ENCODE assay signal across 13 cellular contexts in the genomic region with DNA sequence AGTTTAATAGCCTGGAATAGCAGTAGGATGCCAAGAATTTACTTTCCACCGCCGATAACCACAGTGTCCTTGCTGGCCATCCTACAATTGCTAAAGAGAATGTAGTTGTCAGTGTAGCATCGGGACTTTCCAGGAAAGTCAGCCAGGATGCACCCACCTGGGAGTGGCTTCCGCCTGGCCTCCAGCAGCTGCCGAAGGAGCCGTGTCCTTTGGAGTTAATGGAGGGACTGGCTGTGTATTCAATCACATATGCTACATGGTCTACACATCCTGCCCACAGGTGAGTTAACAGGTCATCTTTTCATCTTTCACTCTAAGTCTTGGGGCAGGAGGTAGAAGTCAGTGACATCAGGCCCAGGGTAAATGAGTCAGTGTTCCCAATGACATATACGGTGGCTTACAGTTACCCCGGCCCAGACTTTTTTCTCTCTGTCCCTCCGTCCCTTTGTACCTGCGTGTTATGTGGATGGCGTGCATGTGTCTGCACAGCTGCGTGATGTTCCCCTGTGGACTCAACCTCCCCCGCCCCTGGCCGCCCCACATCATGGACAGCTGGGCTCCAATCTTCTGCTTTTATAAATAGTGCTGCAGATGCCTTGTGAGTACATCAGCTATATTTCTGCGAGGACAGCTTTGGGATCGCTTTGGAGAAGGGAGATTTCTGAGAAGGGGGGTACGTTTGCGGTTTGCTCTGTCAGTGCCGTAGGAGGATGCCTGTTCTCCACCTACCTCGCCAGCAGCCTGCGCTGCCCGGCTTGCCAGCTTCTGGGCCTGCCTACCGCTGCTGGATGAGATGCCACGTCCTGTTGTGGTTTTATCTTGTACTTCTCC.
DNase-seq lines count a peak whose midpoint lies in the region; ATAC-seq, FAIRE-seq and TF ChIP-seq lines count a peak whose summit lies in the region.
"Had no signal": no experiment of that assay in that cellular context is flagged by ENCODE, and none has a peak within 500 bp of the region (broad histone marks: within the 10 kb centered on the region; RNA-seq: fewer than 3 reads in every experiment).

No MANE protein-coding gene starts in this region.

- peaks cover 27% of the 10 kb centered on the region for H3K4me1 Mint-ChIP-seq in activated naive CD4-positive, alpha-beta T cell treated with anti-CD3 and anti-CD28 coated beads, Interleukin-2, amount 50 U/mL, for 24 hours

- ATAC-seq in left ventricle myocardium superior (peak; percentile 35), left lung (peak; percentile 7), upper lobe of right lung (no peak), right lobe of liver (no peak)
- ATAC-seq: HCT116 had no signal

- H3K4me3 ChIP-seq in left lung (no peak overlapping the region), upper lobe of right lung (no peak overlapping the region), right lobe of liver (no peak overlapping the region)
- H3K4me3 ChIP-seq: SJCRH30 had no signal

- H3K4me1 ChIP-seq in left lung (peaks cover 6 to 15% of the 10 kb centered on the region in 2 donors), upper lobe of right lung (peaks cover 11% of the 10 kb centered on the region), right lobe of liver (peaks cover 0 to 5% (median 0%) of the 10 kb centered on the region in 4 donors)
- H3K4me1 ChIP-seq: SJCRH30 had no signal

- no peak overlapping the region for H3K27ac ChIP-seq in left lung
- H3K27ac ChIP-seq in upper lobe of right lung, result no peak overlapping the region
- no peak overlapping the region for H3K27ac ChIP-seq in right lobe of liver
- H3K27ac ChIP-seq: SJCRH30 had no signal

- H3K9me3 Mint-ChIP-seq in activated naive CD4-positive, alpha-beta T cell treated with anti-CD3 and anti-CD28 coated beads, Interleukin-2, amount 50 U/mL, for 24 hours, result no peaks in the 10 kb centered on the region

- FAIRE-seq in HTR-8/SVneo (lab: Jason Lieb, UNC), result no peak
- FAIRE-seq: colon had no signal

- no peak overlapping the region for H3K27ac Mint-ChIP-seq in activated naive CD4-positive, alpha-beta T cell treated with anti-CD3 and anti-CD28 coated beads, Interleukin-2, amount 50 U/mL, for 24 hours

- DNase-seq in left ventricle myocardium superior (peak; percentile 45), cardiac septum (ENCODE audit: low spot score) (no peak), left lung (no peak), upper lobe of right lung (peak; percentile 39), right lobe of liver (no peak), HTR-8/SVneo (ENCODE audit: insufficient read length, low spot score) (no peak), NCI-H526 treated with DMSO at 0.1 percent for 48 hours (lab: John Stamatoyannopoulos, UW) (no peak)
- DNase-seq: foreskin fibroblast, NCI-H524, SJCRH30 had no signal

- TF ChIP-seq CTCF in left lung (IDR thresholded peaks at IDR 0.05), result no peak
- no peak for TF ChIP-seq CTCF in upper lobe of right lung (IDR thresholded peaks at IDR 0.05)
- no peak for TF ChIP-seq CTCF in right lobe of liver (IDR thresholded peaks at IDR 0.05)

- peak overlapping the region; percentile 49 for H3K4me3 Mint-ChIP-seq in activated naive CD4-positive, alpha-beta T cell treated with anti-CD3 and anti-CD28 coated beads, Interleukin-2, amount 50 U/mL, for 24 hours

- no peaks in the 10 kb centered on the region for H3K9me3 ChIP-seq in left lung
- no peaks in the 10 kb centered on the region for H3K9me3 ChIP-seq in upper lobe of right lung
- H3K9me3 ChIP-seq in right lobe of liver, result no peaks in the 10 kb centered on the region
- H3K9me3 ChIP-seq: SJCRH30 had no signal

- H3K36me3 Mint-ChIP-seq in activated naive CD4-positive, alpha-beta T cell treated with anti-CD3 and anti-CD28 coated beads, Interleukin-2, amount 50 U/mL, for 24 hours, result no peaks in the 10 kb centered on the region

- no peak for TF ChIP-seq POLR2A in right lobe of liver (IDR thresholded peaks at IDR 0.05)

- H3K36me3 ChIP-seq in left lung (peaks cover 0 to 15% of the 10 kb centered on the region in 2 donors), upper lobe of right lung (no peaks in the 10 kb centered on the region), right lobe of liver (no peaks in the 10 kb centered on the region)
- H3K36me3 ChIP-seq: SJCRH30 had no signal

- H3K27me3 Mint-ChIP-seq in activated naive CD4-positive, alpha-beta T cell treated with anti-CD3 and anti-CD28 coated beads, Interleukin-2, amount 50 U/mL, for 24 hours, result no peaks in the 10 kb centered on the region

- H3K27me3 ChIP-seq in left lung (no peaks in the 10 kb centered on the region), upper lobe of right lung (no peaks in the 10 kb centered on the region), right lobe of liver (no peaks in the 10 kb centered on the region)
- H3K27me3 ChIP-seq: SJCRH30 had no signal

- intact Hi-C loops in left ventricle myocardium superior (cut with micrococcal nuclease) (no loop called here), cardiac septum (cut with DNase I) (no loop called here), left lung (cut with DNase I) (no loop called here), upper lobe of right lung (cut with DNase I) (no loop called here), right lobe of liver (cut with DNase I) (no loop called here)

- 70% methylated on average over 19 of the region's 24 CpGs for WGBS in right lobe of liver (ENCODE audit: insufficient coverage, low coverage, low lambda C conversion rate, missing lambda C conversion rate)

Comparison
In these comparisons a context has a peak if more than half of its experiments do, and no peak if none do; other contexts are left out.
1. DNase-seq: peak in left ventricle myocardium superior (single experiment) and upper lobe of right lung (single experiment); none in cardiac septum (single experiment), left lung (0 of 2), right lobe of liver (0 of 3), HTR-8/SVneo (single experiment) and NCI-H526 treated with DMSO at 0.1 percent for 48 hours (single experiment).
2. ATAC-seq: peak in left ventricle myocardium superior (single experiment) and left lung (single experiment); none in upper lobe of right lung (single experiment) and right lobe of liver (0 of 4).